In genomic region chr4:2913168-2913567, GRCh38 we compare ENCODE assay signal across 14 cellular contexts. TPM values are rescaled to one million over a fixed set of nuclear protein-coding genes. Genes with fewer than 3 reads are reported as not detected.
DNase-seq lines count a peak whose midpoint lies in the region; ATAC-seq and TF ChIP-seq lines count a peak whose summit lies in the region.
"Had no signal": no experiment of that assay in that cellular context is flagged by ENCODE, and none has a peak within 500 bp of the region (broad histone marks: within the 10 kb centered on the region; RNA-seq: fewer than 3 reads in every experiment).

No MANE protein-coding gene starts in this region.

- intact Hi-C loops in left ventricle myocardium superior (cut with micrococcal nuclease) = no loop called here

- peak; percentile 7 for DNase-seq in activated naive CD8-positive, alpha-beta T cell treated with anti-CD3 and anti-CD28 coated beads, Interleukin-2, amount 10 ng/mL, durations not matched to agents 7 days and 5 days
- DNase-seq in activated naive CD8-positive, alpha-beta T cell treated with anti-CD3 and anti-CD28 coated beads, Interleukin-2, amount 50 U/mL, for 24 hours = no peak
- peak; percentile 87 for DNase-seq in NCI-H2196 (lab: John Stamatoyannopoulos, UW; ENCODE audit: unreplicated experiment)
- DNase-seq in left ventricle myocardium superior = peak; percentile 53
- peak in 1 of 2 donors; percentile 85 for DNase-seq in upper lobe of left lung
- no peak for DNase-seq in COR-L47 (lab: John Stamatoyannopoulos, UW)
- no peak for DNase-seq in stimulated activated CD4-positive, alpha-beta T cell treated with anti-CD3 and anti-CD28 coated beads, Interleukin-15, amount 100 ng/mL, for 24 hours
- DNase-seq: NCI-H1694, occipital lobe, RPMI8226, substantia nigra had no signal

- TF ChIP-seq POLR2A in upper lobe of left lung (IDR thresholded peaks at IDR 0.05) = no peak

- no peak for TF ChIP-seq CTCF in upper lobe of left lung (IDR thresholded peaks at IDR 0.05)

- H3K27me3 ChIP-seq in upper lobe of left lung = no peaks in the 10 kb centered on the region

- no peaks in the 10 kb centered on the region for H3K27me3 Mint-ChIP-seq in activated naive CD8-positive, alpha-beta T cell treated with anti-CD3 and anti-CD28 coated beads, Interleukin-2, amount 10 ng/mL, durations not matched to agents 7 days and 5 days
- H3K27me3 Mint-ChIP-seq in activated naive CD8-positive, alpha-beta T cell treated with anti-CD3 and anti-CD28 coated beads, Interleukin-2, amount 50 U/mL, for 24 hours = no peaks in the 10 kb centered on the region
- H3K27me3 Mint-ChIP-seq: dendritic cell treated with granulocyte-macrophage colony-stimulating factor and Interleukin-4, amounts not matched to agents 40 ng/mL and 50 ng/mL, for 4 days had no signal

- H3K4me1 Mint-ChIP-seq in activated naive CD8-positive, alpha-beta T cell treated with anti-CD3 and anti-CD28 coated beads, Interleukin-2, amount 10 ng/mL, durations not matched to agents 7 days and 5 days = peaks cover 11% of the 10 kb centered on the region
- H3K4me1 Mint-ChIP-seq in activated naive CD8-positive, alpha-beta T cell treated with anti-CD3 and anti-CD28 coated beads, Interleukin-2, amount 50 U/mL, for 24 hours = peaks cover 22% of the 10 kb centered on the region

- no peak for ATAC-seq in activated naive CD8-positive, alpha-beta T cell treated with anti-CD3 and anti-CD28 coated beads, Interleukin-2, amount 10 ng/mL, durations not matched to agents 7 days and 5 days (ENCODE audit: low read depth)
- no peak for ATAC-seq in activated naive CD8-positive, alpha-beta T cell treated with anti-CD3 and anti-CD28 coated beads, Interleukin-2, amount 50 U/mL, for 24 hours
- peak; percentile 81 for ATAC-seq in left ventricle myocardium superior
- peak; percentile 63 to 84 for ATAC-seq in upper lobe of left lung (ENCODE audit: low FRiP score in 2 of 2)
- no peak for ATAC-seq in HG02588 (IDR thresholded peaks at IDR 0.05; ENCODE audit: unreplicated experiment)

- H3K27ac Mint-ChIP-seq in activated naive CD8-positive, alpha-beta T cell treated with anti-CD3 and anti-CD28 coated beads, Interleukin-2, amount 10 ng/mL, durations not matched to agents 7 days and 5 days = no peak overlapping the region
- H3K27ac Mint-ChIP-seq in activated naive CD8-positive, alpha-beta T cell treated with anti-CD3 and anti-CD28 coated beads, Interleukin-2, amount 50 U/mL, for 24 hours = no peak overlapping the region
- H3K27ac Mint-ChIP-seq: dendritic cell treated with granulocyte-macrophage colony-stimulating factor and Interleukin-4, amounts not matched to agents 40 ng/mL and 50 ng/mL, for 4 days had no signal

- peak overlapping the region; percentile 0 to 47 (median 26) for H3K27ac ChIP-seq in upper lobe of left lung

- POLR2A ChIA-PET in activated naive CD8-positive, alpha-beta T cell treated with anti-CD3 and anti-CD28 coated beads, Interleukin-2, amount 10 ng/mL, durations not matched to agents 7 days and 5 days (lab: Charles Lee) = no interaction called here

- WGBS in upper lobe of left lung, 2 donors = 76 to 78% methylated on average over 2 to 6 of the region's 6 CpGs

- no peak overlapping the region for H3K4me3 ChIP-seq in upper lobe of left lung

- no peak for TF ChIP-seq EP300 in upper lobe of left lung (IDR thresholded peaks at IDR 0.05)

- peaks cover 50% of the 10 kb centered on the region for H3K36me3 Mint-ChIP-seq in activated naive CD8-positive, alpha-beta T cell treated with anti-CD3 and anti-CD28 coated beads, Interleukin-2, amount 10 ng/mL, durations not matched to agents 7 days and 5 days
- peaks cover 36% of the 10 kb centered on the region for H3K36me3 Mint-ChIP-seq in activated naive CD8-positive, alpha-beta T cell treated with anti-CD3 and anti-CD28 coated beads, Interleukin-2, amount 50 U/mL, for 24 hours (ENCODE audit: low read depth)

- no peak overlapping the region for H3K4me3 Mint-ChIP-seq in activated naive CD8-positive, alpha-beta T cell treated with anti-CD3 and anti-CD28 coated beads, Interleukin-2, amount 10 ng/mL, durations not matched to agents 7 days and 5 days
- H3K4me3 Mint-ChIP-seq in activated naive CD8-positive, alpha-beta T cell treated with anti-CD3 and anti-CD28 coated beads, Interleukin-2, amount 50 U/mL, for 24 hours = no peak overlapping the region
- H3K4me3 Mint-ChIP-seq: CD14-positive monocyte; dendritic cell treated with granulocyte-macrophage colony-stimulating factor and Interleukin-4, amounts not matched to agents 40 ng/mL and 50 ng/mL, for 4 days had no signal

- no peaks in the 10 kb centered on the region for H3K9me3 ChIP-seq in upper lobe of left lung

- H3K9me3 Mint-ChIP-seq in activated naive CD8-positive, alpha-beta T cell treated with anti-CD3 and anti-CD28 coated beads, Interleukin-2, amount 10 ng/mL, durations not matched to agents 7 days and 5 days = peaks cover 1% of the 10 kb centered on the region
- no peaks in the 10 kb centered on the region for H3K9me3 Mint-ChIP-seq in activated naive CD8-positive, alpha-beta T cell treated with anti-CD3 and anti-CD28 coated beads, Interleukin-2, amount 50 U/mL, for 24 hours
- H3K9me3 Mint-ChIP-seq: dendritic cell treated with granulocyte-macrophage colony-stimulating factor and Interleukin-4, amounts not matched to agents 40 ng/mL and 50 ng/mL, for 4 days had no signal

- H3K4me1 ChIP-seq in upper lobe of left lung = peaks cover 2 to 16% (median 4%) of the 10 kb centered on the region in 4 donors

- peaks cover 9 to 95% (median 71%) of the 10 kb centered on the region in 4 donors for H3K36me3 ChIP-seq in upper lobe of left lung

RNA-seq across cellular contexts. Expression of gene NOP14, which starts 50.0 kb away (rescaled TPM):
- 10 to 100 TPM; 36.8 to 40.3 TPM for total RNA-seq in activated naive CD8-positive, alpha-beta T cell treated with anti-CD3 and anti-CD28 coated beads, Interleukin-2, amount 10 ng/mL, durations not matched to agents 7 days and 5 days
- total RNA-seq in left ventricle myocardium superior = 19.9 TPM
- 10 to 100 TPM; 17.2 to 30.4 (median 22.4) TPM for total RNA-seq in upper lobe of left lung

RNA-seq across cellular contexts. Expression of gene GRK4, which starts 50.2 kb away (rescaled TPM):
- total RNA-seq in activated naive CD8-positive, alpha-beta T cell treated with anti-CD3 and anti-CD28 coated beads, Interleukin-2, amount 10 ng/mL, durations not matched to agents 7 days and 5 days = 1 to 10 TPM; 2.4 to 3.4 TPM
- total RNA-seq in left ventricle myocardium superior (9.2 TPM), upper lobe of left lung (10 to 100 TPM in 1 of 6 donors, 1 to 10 TPM in 5; 3.3 to 10.4 (median 4.7) TPM)

Comparison
In these comparisons a context has a peak if more than half of its experiments do, and no peak if none do; other contexts are left out.
1. DNase-seq: peak in activated naive CD8-positive, alpha-beta T cell treated with anti-CD3 and anti-CD28 coated beads, Interleukin-2, amount 10 ng/mL, durations not matched to agents 7 days and 5 days (single experiment), NCI-H2196 (single experiment) and left ventricle myocardium superior (single experiment); none in activated naive CD8-positive, alpha-beta T cell treated with anti-CD3 and anti-CD28 coated beads, Interleukin-2, amount 50 U/mL, for 24 hours (single experiment), COR-L47 (single experiment) and stimulated activated CD4-positive, alpha-beta T cell treated with anti-CD3 and anti-CD28 coated beads, Interleukin-15, amount 100 ng/mL, for 24 hours (single experiment).
2. ATAC-seq: peak in left ventricle myocardium superior (single experiment) and upper lobe of left lung (2 of 2); none in activated naive CD8-positive, alpha-beta T cell treated with anti-CD3 and anti-CD28 coated beads, Interleukin-2, amount 10 ng/mL, durations not matched to agents 7 days and 5 days (single experiment), activated naive CD8-positive, alpha-beta T cell treated with anti-CD3 and anti-CD28 coated beads, Interleukin-2, amount 50 U/mL, for 24 hours (single experiment) and HG02588 (single experiment).